In genomic region chr2:232876071-232876977, GRCh38 we compare ENCODE assay signal across 8 cellular contexts. TPM values are rescaled to one million over a fixed set of nuclear protein-coding genes. Genes with fewer than 3 reads are reported as not detected.
DNase-seq lines count a peak whose midpoint lies in the region; ATAC-seq and TF ChIP-seq lines count a peak whose summit lies in the region.

No MANE protein-coding gene starts in this region.

- peak; percentile 39 to 64 for ATAC-seq in left cardiac atrium

- 0 out of 2 replicates have a peak overlapping the region, but pooled peaks have one; percentile 29 for H3K4me2 ChIP-seq in MM.1S (ENCODE audit: low read depth, low read length)

- H3K27me3 ChIP-seq in MM.1S (replicated peaks; ENCODE audit: insufficient read depth, low read length): no peaks in the 10 kb centered on the region
- no peaks in the 10 kb centered on the region for H3K27me3 ChIP-seq in prostate gland (replicated peaks; ENCODE audit: insufficient read depth)

- no peak overlapping the region for H2AFZ ChIP-seq in MM.1S (ENCODE audit: low read length)

- no peak overlapping the region for H3K9ac ChIP-seq in MM.1S (ENCODE audit: low read length)

- no peaks in the 10 kb centered on the region for H3K4me1 ChIP-seq in MM.1S (ENCODE audit: low read length)
- no peaks in the 10 kb centered on the region for H3K4me1 ChIP-seq in prostate gland (replicated peaks)

- TF ChIP-seq CTCF in MM.1S (IDR thresholded peaks at IDR 0.05; ENCODE audit: low read length): no peak
- TF ChIP-seq CTCF in prostate gland (IDR thresholded peaks at IDR 0.05): peak in 1 of 4 experiments; percentile 7

- no peaks in the 10 kb centered on the region for H3F3A ChIP-seq in MM.1S (ENCODE audit: insufficient read depth, low read length)

- DNase-seq in NCI-H2081 (lab: John Stamatoyannopoulos, UW) (peak; percentile 55 to 81), NCI-H2081 treated with DMSO at 0.1 percent for 48 hours (lab: John Stamatoyannopoulos, UW) (no peak), MM.1S (peak; percentile 22), left cardiac atrium (no peak), prostate gland (ENCODE audit: low spot score) (peak; percentile 39), activated gamma-delta T cell treated with Interleukin-2 at 50 U/mL for 16 hours (no peak), NCI-H1048 (lab: John Stamatoyannopoulos, UW) (no peak)
- DNase-seq in activated naive CD4-positive, alpha-beta T cell treated with anti-CD3 and anti-CD28 coated beads, Interleukin-2, amount 50 U/mL, for 16 hours: peak; percentile 26

- H3K9me2 ChIP-seq in MM.1S (replicated peaks; ENCODE audit: insufficient read depth, low read length): no peaks in the 10 kb centered on the region

- H4K20me1 ChIP-seq in MM.1S (ENCODE audit: insufficient read depth, low read length): no peaks in the 10 kb centered on the region

- H3K4me3 ChIP-seq in MM.1S (ENCODE audit: low read length) (no peak overlapping the region), prostate gland (peak overlapping the region; percentile 38 to 45)

- no peaks in the 10 kb centered on the region for H3K36me3 ChIP-seq in MM.1S (replicated peaks; ENCODE audit: insufficient read depth, low read length)
- no peaks in the 10 kb centered on the region for H3K36me3 ChIP-seq in prostate gland

- no peaks in the 10 kb centered on the region for H3K9me3 ChIP-seq in MM.1S (replicated peaks; ENCODE audit: insufficient read depth, low read length)
- no peaks in the 10 kb centered on the region for H3K9me3 ChIP-seq in prostate gland

- 0% methylated on average over 38 of the region's 129 CpGs for WGBS in prostate gland

- H3K27ac ChIP-seq in MM.1S (ENCODE audit: low read length) (no peak overlapping the region), prostate gland (peak overlapping the region in 1 of 2 donors; percentile 26)

- TF ChIP-seq POLR2A in prostate gland (IDR thresholded peaks at IDR 0.05): no peak

- intact Hi-C loops in left cardiac atrium (cut with DNase I) (loop anchor here in 1 of 2 donors (10.0 kb wide), 1 partner anchor 178 kb away; no protein-coding TSS in a partner anchor), prostate gland (cut with DNase I) (no loop called here)

- no peaks in the 10 kb centered on the region for H3K79me2 ChIP-seq in MM.1S (ENCODE audit: low read length)

RNA-seq across cellular contexts. Expression of gene SNORC, which starts 6.3 kb away (rescaled TPM):
- total RNA-seq in left cardiac atrium (1 to 10 TPM in 1 of 2 donors, under 1 TPM in 1; 0.77 to 1.2 TPM), prostate gland (1 to 10 TPM; 1.7 to 8.0 TPM)

Comparison
In these comparisons a context has a peak if more than half of its experiments do, and no peak if none do; other contexts are left out.
1. DNase-seq: peak in NCI-H2081 (2 of 2), MM.1S (single experiment), activated naive CD4-positive, alpha-beta T cell treated with anti-CD3 and anti-CD28 coated beads, Interleukin-2, amount 50 U/mL, for 16 hours (single experiment) and prostate gland (single experiment); none in NCI-H2081 treated with DMSO at 0.1 percent for 48 hours (single experiment), left cardiac atrium (single experiment), activated gamma-delta T cell treated with Interleukin-2 at 50 U/mL for 16 hours (single experiment) and NCI-H1048 (single experiment).